ENCODE assay signal across 9 cellular contexts in the genomic region with DNA sequence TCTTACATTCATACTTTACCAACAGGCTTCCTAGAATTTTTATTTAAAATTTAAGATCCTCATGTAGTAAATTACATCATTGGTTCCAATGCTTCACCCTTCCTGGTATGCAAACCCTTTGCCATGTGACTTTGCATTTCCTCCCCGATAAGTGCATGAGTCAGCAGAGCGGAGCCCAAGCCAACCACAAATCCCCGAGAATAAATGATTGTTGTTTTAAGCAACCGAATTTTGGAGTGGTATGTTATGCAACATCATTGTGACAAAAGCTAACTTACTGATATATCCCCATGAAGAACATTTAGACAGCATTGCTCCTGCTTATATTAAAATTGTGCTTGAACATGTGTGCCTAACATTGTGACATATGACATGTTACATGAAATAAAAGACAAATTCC.
A peak's percentile ranks its signal among the peaks of the same experiment; 100 is the strongest.
DNase-seq lines count a peak whose midpoint lies in the region; ATAC-seq and TF ChIP-seq lines count a peak whose summit lies in the region.
"Had no signal": no experiment of that assay in that cellular context is flagged by ENCODE, and none has a peak within 500 bp of the region (broad histone marks: within the 10 kb centered on the region; RNA-seq: fewer than 3 reads in every experiment).

No MANE protein-coding gene starts in this region.

- no peak overlapping the region for H3K4me3 Mint-ChIP-seq in stimulated activated effector memory CD8-positive, alpha-beta T cell treated with anti-CD3 and anti-CD28 coated beads, Interleukin-12 subunit alpha, Interleukin-12 subunit beta, amount 100 ng/mL, for 72 hours
- H3K4me3 Mint-ChIP-seq in natural killer cell = no peak overlapping the region

- CTCF ChIA-PET in BJ (lab: Yijun Ruan, JAX) = no interaction called here

- H3K9me3 Mint-ChIP-seq in stimulated activated effector memory CD8-positive, alpha-beta T cell treated with anti-CD3 and anti-CD28 coated beads, Interleukin-12 subunit alpha, Interleukin-12 subunit beta, amount 100 ng/mL, for 72 hours = peaks cover 8% of the 10 kb centered on the region
- H3K9me3 Mint-ChIP-seq in natural killer cell = peaks cover 5 to 6% of the 10 kb centered on the region in 2 donors

- H3K36me3 ChIP-seq in BJ (ENCODE audit: control insufficient read depth, insufficient read depth, low read length) = no peaks in the 10 kb centered on the region
- H3K36me3 ChIP-seq: gastroesophageal sphincter had no signal

- intact Hi-C loops in natural killer cell (cut with micrococcal nuclease) = no loop called here

- ATAC-seq in stimulated activated effector memory CD8-positive, alpha-beta T cell treated with anti-CD3 and anti-CD28 coated beads, Interleukin-12 subunit alpha, Interleukin-12 subunit beta, amount 100 ng/mL, for 72 hours = no peak
- ATAC-seq in GM18870 (IDR thresholded peaks at IDR 0.05; ENCODE audit: unreplicated experiment) (no peak), natural killer cell (no peak)
- ATAC-seq: gastroesophageal sphincter had no signal

- H3K36me3 Mint-ChIP-seq in stimulated activated effector memory CD8-positive, alpha-beta T cell treated with anti-CD3 and anti-CD28 coated beads, Interleukin-12 subunit alpha, Interleukin-12 subunit beta, amount 100 ng/mL, for 72 hours = no peaks in the 10 kb centered on the region
- H3K36me3 Mint-ChIP-seq in natural killer cell = no peaks in the 10 kb centered on the region

- H3K27me3 ChIP-seq in BJ (ENCODE audit: control insufficient read depth, insufficient read depth, low read length) = no peaks in the 10 kb centered on the region
- H3K27me3 ChIP-seq: gastroesophageal sphincter had no signal

- H3K27me3 Mint-ChIP-seq in natural killer cell (ENCODE audit: low read depth in 2 of 2) = no peaks in the 10 kb centered on the region

- no peak overlapping the region for H3K27ac Mint-ChIP-seq in stimulated activated effector memory CD8-positive, alpha-beta T cell treated with anti-CD3 and anti-CD28 coated beads, Interleukin-12 subunit alpha, Interleukin-12 subunit beta, amount 100 ng/mL, for 72 hours
- no peak overlapping the region for H3K27ac Mint-ChIP-seq in natural killer cell

- DNase-seq in BJ (ENCODE audit: low read depth) (peak; percentile 62), LHCN-M2 (ENCODE audit: low read depth) (peak; percentile 87), astrocyte of the hippocampus (ENCODE audit: low read depth, low spot score) (peak; percentile 86), left kidney (ENCODE audit: low read depth, low spot score) (peak; percentile 0), natural killer cell (no peak), KG1 (lab: John Stamatoyannopoulos, UW) (no peak)
- DNase-seq in stimulated activated effector memory CD8-positive, alpha-beta T cell treated with anti-CD3 and anti-CD28 coated beads, Interleukin-12 subunit alpha, Interleukin-12 subunit beta, amount 100 ng/mL, for 72 hours (ENCODE audit: low spot score in 2 of 2) = no peak

- POLR2A ChIA-PET in BJ (lab: Charles Lee) = no interaction called here

- TF ChIP-seq CTCF in BJ (IDR thresholded peaks at IDR 0.05; ENCODE audit: insufficient read depth, low read depth, low read length) (no peak), natural killer cell (IDR thresholded peaks at IDR 0.05) (no peak)

- no peak overlapping the region for H3K4me3 ChIP-seq in BJ (ENCODE audit: low read depth, low read length)
- H3K4me3 ChIP-seq: gastroesophageal sphincter had no signal

- H3K4me1 Mint-ChIP-seq in stimulated activated effector memory CD8-positive, alpha-beta T cell treated with anti-CD3 and anti-CD28 coated beads, Interleukin-12 subunit alpha, Interleukin-12 subunit beta, amount 100 ng/mL, for 72 hours = no peaks in the 10 kb centered on the region
- H3K4me1 Mint-ChIP-seq in natural killer cell = no peaks in the 10 kb centered on the region

Comparison
In these comparisons a context has a peak if more than half of its experiments do, and no peak if none do; other contexts are left out.
1. DNase-seq: peak in BJ (single experiment), LHCN-M2 (single experiment), astrocyte of the hippocampus (single experiment) and left kidney (single experiment); none in stimulated activated effector memory CD8-positive, alpha-beta T cell treated with anti-CD3 and anti-CD28 coated beads, Interleukin-12 subunit alpha, Interleukin-12 subunit beta, amount 100 ng/mL, for 72 hours (0 of 2), natural killer cell (single experiment) and KG1 (single experiment).